ENCODE assay signal across 8 cellular contexts in the genomic region with DNA sequence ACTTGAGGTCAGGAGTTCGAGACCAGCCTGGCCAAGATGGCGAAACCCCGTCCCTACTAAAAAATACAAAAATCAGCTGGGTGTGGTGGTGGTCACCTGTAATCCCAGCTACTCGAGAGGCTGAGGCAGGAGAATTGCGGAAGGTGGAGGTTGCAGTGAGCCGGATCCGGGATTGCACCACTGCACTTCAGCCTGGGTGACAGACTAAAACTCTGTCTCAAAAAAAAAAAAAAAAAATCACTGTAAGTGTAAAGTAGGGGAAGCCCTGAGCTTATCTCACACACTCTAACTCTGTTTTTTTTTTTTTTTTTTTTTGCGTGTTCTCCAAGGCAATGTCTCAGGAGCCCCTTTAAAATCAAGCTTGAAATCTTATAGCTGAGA. TPM values are rescaled to one million over a fixed set of nuclear protein-coding genes. Genes with fewer than 3 reads are reported as not detected.
A peak's percentile ranks its signal among the peaks of the same experiment; 100 is the strongest.
DNase-seq lines count a peak whose midpoint lies in the region; ATAC-seq and TF ChIP-seq lines count a peak whose summit lies in the region.

No MANE protein-coding gene starts in this region.

- no CpG with 5 or more reads among the region's 8 CpGs for WGBS in H9 (ENCODE audit: extremely low coverage, insufficient read length, low lambda C conversion rate)
- 33 to 43% methylated on average over 8 of the region's 8 CpGs for WGBS in heart right ventricle, 2 donors

- no peak overlapping the region for H3K56ac ChIP-seq in H9 (ENCODE audit: insufficient read length, low read depth, low read length)

- TF ChIP-seq POLR2A in erythroblast (IDR thresholded peaks at IDR 0.05; ENCODE audit: low read length) = no peak

- H2BK5ac ChIP-seq in H9 (ENCODE audit: insufficient read length, low read length) = no peak overlapping the region

- no peak overlapping the region for H3K23ac ChIP-seq in H9 (ENCODE audit: insufficient read length, low read depth, low read length)

- no peaks in the 10 kb centered on the region for H3K9me3 Mint-ChIP-seq in H9
- H3K9me3 Mint-ChIP-seq in activated CD4-positive, alpha-beta memory T cell treated with anti-CD3 and anti-CD28 coated beads for 36 hours = no peaks in the 10 kb centered on the region

- peak overlapping the region in 1 of 3 experiments; percentile 73; a peak in 2 of 7 replicates for H3K27ac Mint-ChIP-seq in H9
- no peak overlapping the region for H3K27ac Mint-ChIP-seq in activated CD4-positive, alpha-beta memory T cell treated with anti-CD3 and anti-CD28 coated beads for 36 hours

- DNase-seq in H9 (no peak), heart right ventricle (peak; percentile 15 to 19), KBM-7 (no peak), erythroblast (lab: John Stamatoyannopoulos, UW) (no peak)
- no peak for DNase-seq in activated CD4-positive, alpha-beta memory T cell treated with anti-CD3 and anti-CD28 coated beads for 36 hours
- DNase-seq in activated CD4-positive, CD25-positive, alpha-beta regulatory T cell (lab: John Stamatoyannopoulos, UW) = no peak

- H2BK15ac ChIP-seq in H9 (ENCODE audit: low read depth, low read length) = no peak overlapping the region

- H3K27me3 ChIP-seq in H9 (ENCODE audit: insufficient read depth, low read length) (no peaks in the 10 kb centered on the region), heart right ventricle (no peaks in the 10 kb centered on the region), skeletal muscle satellite cell (ENCODE audit: control insufficient read depth, insufficient read depth, low read length) (no peaks in the 10 kb centered on the region)

- no peaks in the 10 kb centered on the region for H3K9me3 ChIP-seq in H9 (ENCODE audit: control insufficient read depth, low read depth, low read length)
- no peaks in the 10 kb centered on the region for H3K9me3 ChIP-seq in heart right ventricle
- H3K9me3 ChIP-seq in skeletal muscle satellite cell (replicated peaks; ENCODE audit: low read length) = no peaks in the 10 kb centered on the region

- H3K4me1 ChIP-seq in H9 (ENCODE audit: insufficient read depth, low read length) (no peaks in the 10 kb centered on the region), heart right ventricle (peaks cover 7 to 67% (median 49%) of the 10 kb centered on the region in 9 donors), skeletal muscle satellite cell (ENCODE audit: control insufficient read depth, insufficient read depth, low read length) (peaks cover 38% of the 10 kb centered on the region)

- no peak overlapping the region for H2AFZ ChIP-seq in H9 (ENCODE audit: low read length)

- H3K4me1 Mint-ChIP-seq in H9 = peaks cover 18 to 27% of the 10 kb centered on the region in 2 experiments
- H3K4me1 Mint-ChIP-seq in activated CD4-positive, alpha-beta memory T cell treated with anti-CD3 and anti-CD28 coated beads for 36 hours (ENCODE audit: low read depth) = peaks cover 25% of the 10 kb centered on the region

- H3K4me2 ChIP-seq in H9 (ENCODE audit: insufficient read depth, insufficient read length, low read length) = no peak overlapping the region
- H3K4me2 ChIP-seq in skeletal muscle satellite cell (ENCODE audit: low read length) = peak overlapping the region; percentile 74

- POLR2A ChIA-PET in activated CD4-positive, alpha-beta memory T cell treated with anti-CD3 and anti-CD28 coated beads for 36 hours (lab: Charles Lee) = no interaction called here

- H3K79me1 ChIP-seq in H9 (ENCODE audit: insufficient read depth, low read depth, low read length, poor library complexity, severe bottlenecking) = peaks cover 3% of the 10 kb centered on the region

- H2BK120ac ChIP-seq in H9 (ENCODE audit: low read depth, low read length, poor library complexity, severe bottlenecking) = no peak overlapping the region

- H3K27me3 Mint-ChIP-seq in H9 (ENCODE audit: low read depth) = no peaks in the 10 kb centered on the region
- H3K27me3 Mint-ChIP-seq in activated CD4-positive, alpha-beta memory T cell treated with anti-CD3 and anti-CD28 coated beads for 36 hours = peaks cover 1% of the 10 kb centered on the region

- no peak overlapping the region for H4K91ac ChIP-seq in H9 (ENCODE audit: insufficient read length, low read depth, low read length)

- H3K4me3 ChIP-seq in heart right ventricle (peak overlapping the region in 9 of 10 donors; percentile 45 to 74 (median 63)), skeletal muscle satellite cell (ENCODE audit: low read length) (peak overlapping the region; percentile 86)

- H3K79me2 ChIP-seq in H9 (ENCODE audit: insufficient read depth, low read length) = no peaks in the 10 kb centered on the region; the same call in 1 of the 2 replicates

- H4K8ac ChIP-seq in H9 (replicated peaks; ENCODE audit: insufficient read length, low read depth, low read length) = no peak overlapping the region

- peaks cover 5% of the 10 kb centered on the region for H3K23me2 ChIP-seq in H9 (ENCODE audit: insufficient read length, low read depth, low read length, poor library complexity, severe bottlenecking)

- intact Hi-C loops in activated CD4-positive, alpha-beta memory T cell treated with anti-CD3 and anti-CD28 coated beads for 36 hours (cut with micrococcal nuclease) = no loop called here
- intact Hi-C loops in heart right ventricle (cut with DNase I) = loop anchor here in 5 of 10 donors (2.0 to 5.0 kb wide), 4 partner anchors 44 to 111 kb away; a partner anchor contains a TSS

- H3K14ac ChIP-seq in H9 (ENCODE audit: insufficient read depth, low read length) = no peak overlapping the region

- H3T11ph ChIP-seq in H9 (ENCODE audit: low read length) = no peak overlapping the region

- no peak overlapping the region for H4K5ac ChIP-seq in H9 (ENCODE audit: insufficient read length, low read depth, low read length)

- H3K27ac ChIP-seq in H9 (ENCODE audit: insufficient read length, low read depth, low read length) (no peak overlapping the region), heart right ventricle (peak overlapping the region; percentile 83 to 97 (median 90))

- peak overlapping the region; percentile 81 to 87; a peak in 3 of 5 replicates for H3K4me3 Mint-ChIP-seq in H9
- H3K4me3 Mint-ChIP-seq in activated CD4-positive, alpha-beta memory T cell treated with anti-CD3 and anti-CD28 coated beads for 36 hours = peak overlapping the region; percentile 56

- no peak overlapping the region for H3K18ac ChIP-seq in H9 (ENCODE audit: insufficient read length, low read depth, low read length)

- in situ Hi-C loops in KBM-7 (cut with MboI; ENCODE audit: low pct_unique_long_range_greater_than_20kb, low sequenced_read_pairs) = no loop called here

- H3K4ac ChIP-seq in H9 (ENCODE audit: low read depth, low read length) = no peak overlapping the region

- CTCF ChIA-PET in activated CD4-positive, alpha-beta memory T cell treated with anti-CD3 and anti-CD28 coated beads for 36 hours (lab: Charles Lee) = interaction anchor here (1.0 to 3.3 kb wide), 5 partner anchors 7 to 72 kb away, joined by 3 to 14 read pairs (median 4); a partner anchor contains a TSS

- ATAC-seq in heart right ventricle (peak in 7 of 8 donors; percentile 11 to 50 (median 27)), GM21825 (IDR thresholded peaks at IDR 0.05; ENCODE audit: unreplicated experiment) (no peak)

- no peaks in the 10 kb centered on the region for H4K20me1 ChIP-seq in H9 (ENCODE audit: control insufficient read depth, insufficient read depth, insufficient read length)

- TF ChIP-seq CTCF in H9 (conservative IDR thresholded peaks at IDR 0.05) (no peak), heart right ventricle (IDR thresholded peaks at IDR 0.05) (no peak)

- H3K36me3 ChIP-seq in heart right ventricle = no peaks in the 10 kb centered on the region
- H3K36me3 ChIP-seq in skeletal muscle satellite cell (ENCODE audit: insufficient read depth, low read length) = no peaks in the 10 kb centered on the region

- H2BK20ac ChIP-seq in H9 (ENCODE audit: low read depth, low read length, poor library complexity, severe bottlenecking) = peak overlapping the region; percentile 97

- H3K9ac ChIP-seq in H9 (ENCODE audit: extremely low read depth, insufficient read length, low read length) = no peak overlapping the region
- peak overlapping the region; percentile 78 for H3K9ac ChIP-seq in skeletal muscle satellite cell (ENCODE audit: low read depth, low read length)

- no peak overlapping the region for H2BK12ac ChIP-seq in H9 (ENCODE audit: insufficient read length, low read depth, low read length)

- H2AK5ac ChIP-seq in H9 (ENCODE audit: insufficient read length, low read length) = no peak overlapping the region

- no peaks in the 10 kb centered on the region for H3K36me3 Mint-ChIP-seq in H9 (ENCODE audit: insufficient read depth in 1 of 3, low read depth in 3 of 3)
- no peaks in the 10 kb centered on the region for H3K36me3 Mint-ChIP-seq in activated CD4-positive, alpha-beta memory T cell treated with anti-CD3 and anti-CD28 coated beads for 36 hours

RNA-seq across cellular contexts. Expression of a gene that starts 0.4 kb away (rescaled TPM):
- 9.5 TPM in 2 replicates for total RNA-seq in H9 (2021)
- 1 to 10 TPM; 2.2 to 2.9 TPM for total RNA-seq in activated CD4-positive, alpha-beta memory T cell treated with anti-CD3 and anti-CD28 coated beads for 36 hours
- 10 to 100 TPM; 24.5 to 39.6 (median 31.5) TPM for total RNA-seq in heart right ventricle
- polyA plus RNA-seq in heart right ventricle = 10 to 100 TPM in 1 of 2 donors, 1 to 10 TPM in 1; 6.4 to 13.5 TPM
- 6.6 and 7.9 TPM in 2 replicates for total RNA-seq in skeletal muscle satellite cell (2012; rRNA removed)

RNA-seq across cellular contexts. Expression of a gene that starts 33.2 kb away (rescaled TPM):
- total RNA-seq in H9 (2021) (15.9 and 17.0 TPM in 2 replicates), heart right ventricle (1 to 10 TPM in 2 of 10 donors, under 1 TPM in 8; 0.19 to 1.4 (median 0.52) TPM)
- 1 to 10 TPM; 5.5 to 6.1 TPM for total RNA-seq in activated CD4-positive, alpha-beta memory T cell treated with anti-CD3 and anti-CD28 coated beads for 36 hours
- under 1 TPM; 0.22 to 0.59 TPM for polyA plus RNA-seq in heart right ventricle
- total RNA-seq in skeletal muscle satellite cell (2012; rRNA removed) = 0.25 TPM in 1 of 2 replicates, not detected in the other

RNA-seq across cellular contexts. Expression of a gene that starts 52.8 kb away (rescaled TPM):
- total RNA-seq in H9 (2021) (4.2 and 4.9 TPM in 2 replicates), heart right ventricle (1 to 10 TPM; 3.0 to 5.0 (median 4.4) TPM)
- total RNA-seq in activated CD4-positive, alpha-beta memory T cell treated with anti-CD3 and anti-CD28 coated beads for 36 hours = 1 to 10 TPM; 2.4 to 2.9 TPM
- polyA plus RNA-seq in heart right ventricle = 1 to 10 TPM; 1.9 to 2.3 TPM
- total RNA-seq in skeletal muscle satellite cell (2012; rRNA removed) = 2.2 and 2.3 TPM in 2 replicates

Comparison
In these comparisons a context has a peak if more than half of its experiments do, and no peak if none do; other contexts are left out.
1. DNase-seq: peak in heart right ventricle (2 of 2); none in H9 (single experiment), activated CD4-positive, alpha-beta memory T cell treated with anti-CD3 and anti-CD28 coated beads for 36 hours (single experiment), KBM-7 (single experiment), activated CD4-positive, CD25-positive, alpha-beta regulatory T cell (0 of 4) and erythroblast (0 of 2).